7 cellular contexts compared by ENCODE assay signal in genomic region chr6:125791151-125791819, GRCh38. TPM values are rescaled to one million over a fixed set of nuclear protein-coding genes. Genes with fewer than 3 reads are reported as not detected.
DNase-seq lines count a peak whose midpoint lies in the region; ATAC-seq and TF ChIP-seq lines count a peak whose summit lies in the region.

No MANE protein-coding gene starts in this region.

- CTCF ChIA-PET in GM10248 (lab: Yijun Ruan, JAX) = interaction anchor here (0.7 to 17.5 kb wide), 23 partner anchors 8 to 1500 kb away, joined by 3 to 241 read pairs (median 6); partner anchors contain the start of genes HINT3 and TRMT11

- H3K27me3 ChIP-seq in ascending aorta (no peaks in the 10 kb centered on the region), hepatocyte (no peaks in the 10 kb centered on the region), rectal smooth muscle tissue (ENCODE audit: control insufficient read depth, insufficient read depth, low read length) (no peaks in the 10 kb centered on the region)

- DNase-seq in GM10248 (ENCODE audit: extremely low spot score) (peak; percentile 55), SIG-M5 treated with dmso at 0.1 percent for 504 hours (lab: John Stamatoyannopoulos, UW; ENCODE audit: unreplicated experiment) (peak; percentile 56), ascending aorta (ENCODE audit: low spot score in 2 of 2) (no peak), hepatocyte (ENCODE audit: low spot score) (peak; percentile 71)

- H3K9ac ChIP-seq in rectal smooth muscle tissue (ENCODE audit: low read length) = peak overlapping the region; percentile 20

- POLR2A ChIA-PET in GM10248 (lab: Yijun Ruan, JAX) = interaction anchor here (1.0 to 2.8 kb wide), 3 partner anchors 10 to 195 kb away, joined by 3 to 16 read pairs (median 6); partner anchors contain the start of gene TRMT11

- TF ChIP-seq CTCF in GM10248 (IDR thresholded peaks at IDR 0.05; ENCODE audit: control extremely low read depth, extremely low read depth, low read depth, missing control alignments) = peak; percentile 58
- TF ChIP-seq CTCF in ascending aorta (IDR thresholded peaks at IDR 0.05) = peak in 2 of 3 experiments; percentile 45 to 67
- peak; percentile 55 for TF ChIP-seq CTCF in hepatocyte (IDR thresholded peaks at IDR 0.05; ENCODE audit: poor library complexity)

- peak; percentile 31 for ATAC-seq in GM21737 (IDR thresholded peaks at IDR 0.05; ENCODE audit: unreplicated experiment)

- H3K79me2 ChIP-seq in hepatocyte = peaks cover 42% of the 10 kb centered on the region

- peak overlapping the region; percentile 91 to 99 for H3K27ac ChIP-seq in ascending aorta
- H3K27ac ChIP-seq in hepatocyte = peak overlapping the region; percentile 99
- peak overlapping the region; percentile 94 for H3K27ac ChIP-seq in rectal smooth muscle tissue (ENCODE audit: low read depth, low read length)

- peak overlapping the region; percentile 95 for H2AFZ ChIP-seq in hepatocyte

- 1% methylated on average over 17 of the region's 28 CpGs for WGBS in hepatocyte (ENCODE audit: low lambda C conversion rate, missing lambda C conversion rate)

- peak overlapping the region; percentile 90 to 91 for H3K4me3 ChIP-seq in ascending aorta
- peak overlapping the region; percentile 87 for H3K4me3 ChIP-seq in hepatocyte
- peak overlapping the region; percentile 78 for H3K4me3 ChIP-seq in rectal smooth muscle tissue (ENCODE audit: low read length)

- H3K36me3 ChIP-seq in ascending aorta = no peaks in the 10 kb centered on the region
- H3K36me3 ChIP-seq in hepatocyte (replicated peaks; ENCODE audit: insufficient read depth, low read depth) = no peaks in the 10 kb centered on the region
- no peaks in the 10 kb centered on the region for H3K36me3 ChIP-seq in rectal smooth muscle tissue (ENCODE audit: control insufficient read depth, insufficient read depth, low read length)

- no peak for TF ChIP-seq EP300 in Ishikawa (IDR thresholded peaks at IDR 0.05; ENCODE audit: borderline replicate concordance)

- no peaks in the 10 kb centered on the region for H3K9me2 ChIP-seq in hepatocyte (replicated peaks; ENCODE audit: insufficient read depth)

- H3K4me2 ChIP-seq in hepatocyte = peak overlapping the region; percentile 94

- no peaks in the 10 kb centered on the region for H3K9me3 ChIP-seq in ascending aorta
- H3K9me3 ChIP-seq in hepatocyte (ENCODE audit: low read depth) = no peaks in the 10 kb centered on the region

- intact Hi-C loops in ascending aorta (cut with DNase I) = loop anchor here (5.0 kb wide), 1 partner anchor 181 kb away; no protein-coding TSS in a partner anchor

- H3K4me1 ChIP-seq in ascending aorta (peaks cover 0 to 15% of the 10 kb centered on the region in 2 donors), hepatocyte (ENCODE audit: insufficient read depth) (peaks cover 19% of the 10 kb centered on the region), rectal smooth muscle tissue (ENCODE audit: control insufficient read depth, insufficient read depth, low read length) (peaks cover 9% of the 10 kb centered on the region)

- peak; percentile 45; the same call in 1 of the 2 replicates for TF ChIP-seq RAD21 in Ishikawa (IDR thresholded peaks at IDR 0.05; ENCODE audit: low read depth)

- H4K20me1 ChIP-seq in hepatocyte (ENCODE audit: insufficient read depth, poor library complexity, severe bottlenecking) = no peaks in the 10 kb centered on the region

TF ChIP-seq in Ishikawa, 13 proteins besides CTCF, POLR2A, EP300 and RAD21:
- peak; percentile 58; the same call in 1 of the 2 replicates for TF ChIP-seq ZBTB7A (IDR thresholded peaks at IDR 0.05; ENCODE audit: low read depth)
- 0 out of 2 replicates have a peak, but pooled peaks have one; percentile 28 for TF ChIP-seq YY1 (IDR thresholded peaks at IDR 0.05; ENCODE audit: low read depth)
- no peak for TF ChIP-seq NFIC (IDR thresholded peaks at IDR 0.05)

RNA-seq across cellular contexts. Expression of gene NCOA7, which starts 0.5 kb away (rescaled TPM):
- total RNA-seq in ascending aorta (37.4 TPM), hepatocyte (34.1 and 42.0 TPM in 2 replicates)
- 17.3 and 22.6 TPM in 2 replicates for polyA plus RNA-seq in hepatocyte

RNA-seq across cellular contexts. Expression of gene HEY2, which starts 41.9 kb away (rescaled TPM):
- 0.32 TPM for total RNA-seq in ascending aorta
- 0.47 and 0.80 TPM in 2 replicates for total RNA-seq in hepatocyte
- polyA plus RNA-seq in hepatocyte = 0.27 and 0.40 TPM in 2 replicates

Comparison
In these comparisons a context has a peak if more than half of its experiments do, and no peak if none do; other contexts are left out.
1. DNase-seq: peak in GM10248 (single experiment), SIG-M5 treated with dmso at 0.1 percent for 504 hours (single experiment) and hepatocyte (single experiment); none in ascending aorta (0 of 2).
2. Peak in every context shown above with its lines, with median percentiles within 50 percentile points of each other: CTCF ChIP-seq, H3K27ac ChIP-seq and H3K4me3 ChIP-seq.